ENCODE assay signal across 8 cellular contexts in the genomic region with DNA sequence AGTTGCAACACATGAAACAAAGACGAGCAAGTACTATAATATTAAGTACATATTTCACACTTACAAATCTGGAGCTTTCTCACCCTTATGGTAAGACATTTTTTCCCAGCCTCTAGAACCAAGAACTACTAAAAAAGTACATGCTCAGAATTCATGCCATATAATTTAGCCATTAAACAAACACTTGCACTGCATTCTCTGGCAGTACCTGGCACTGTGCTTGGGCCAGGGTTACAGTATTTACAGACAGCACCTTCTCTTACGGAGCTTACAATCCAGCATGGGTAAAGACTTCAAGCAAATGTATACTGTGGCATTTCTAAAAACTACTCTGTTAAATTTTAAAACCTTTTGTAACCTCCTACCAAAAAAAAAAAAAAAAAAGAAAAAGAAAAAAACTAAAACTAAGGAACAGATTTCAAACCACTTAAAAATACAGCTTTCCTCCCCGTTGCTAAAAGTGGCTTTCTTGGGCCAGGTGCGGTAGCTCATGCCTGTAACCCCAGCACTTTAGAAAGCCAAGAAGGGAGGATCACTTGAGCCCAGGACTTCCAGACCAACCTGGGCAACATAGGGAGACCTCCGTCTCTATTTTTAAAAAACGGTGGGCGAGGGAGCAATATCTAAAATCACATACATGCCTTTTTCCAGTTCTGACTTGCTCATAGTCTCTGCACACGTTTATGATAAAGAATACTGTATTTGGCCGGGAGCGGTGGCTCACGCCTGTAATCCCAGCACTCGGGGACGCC. TPM values are rescaled to one million over a fixed set of nuclear protein-coding genes. Genes with fewer than 3 reads are reported as not detected.
DNase-seq lines count a peak whose midpoint lies in the region; ATAC-seq and TF ChIP-seq lines count a peak whose summit lies in the region.

No MANE protein-coding gene starts in this region.

- no peak overlapping the region for H3K27ac ChIP-seq in HUES64 (ENCODE audit: low read depth, low read length)
- no peak overlapping the region for H3K27ac ChIP-seq in iPS-20b (ENCODE audit: low read length)
- peak overlapping the region; percentile 83 to 90 (median 88) for H3K27ac ChIP-seq in stomach

- in situ Hi-C loops in G401 (cut with HindIII; ENCODE audit: low sequenced_read_pairs) = no loop called here

- no peaks in the 10 kb centered on the region for H3K27me3 Mint-ChIP-seq in activated naive CD8-positive, alpha-beta T cell treated with anti-CD3 and anti-CD28 coated beads, Interleukin-2, amount 50 U/mL, for 24 hours

- H3K27ac Mint-ChIP-seq in activated naive CD8-positive, alpha-beta T cell treated with anti-CD3 and anti-CD28 coated beads, Interleukin-2, amount 50 U/mL, for 24 hours = peak overlapping the region; percentile 82

- H3K9me3 ChIP-seq in HUES64 (ENCODE audit: insufficient read depth, low read depth, low read length) = no peaks in the 10 kb centered on the region
- H3K9me3 ChIP-seq in iPS-20b (ENCODE audit: insufficient read depth, low read depth, low read length) = no peaks in the 10 kb centered on the region
- H3K9me3 ChIP-seq in stomach = no peaks in the 10 kb centered on the region

- no peak for ATAC-seq in activated naive CD8-positive, alpha-beta T cell treated with anti-CD3 and anti-CD28 coated beads, Interleukin-2, amount 50 U/mL, for 24 hours
- no peak for ATAC-seq in HG03520 (IDR thresholded peaks at IDR 0.05; ENCODE audit: unreplicated experiment)

- H3K27me3 ChIP-seq in HUES64 (ENCODE audit: insufficient read depth, low read length) = no peaks in the 10 kb centered on the region
- no peaks in the 10 kb centered on the region for H3K27me3 ChIP-seq in iPS-20b (ENCODE audit: insufficient read depth, low read length)
- no peaks in the 10 kb centered on the region for H3K27me3 ChIP-seq in stomach

- H3K4me1 ChIP-seq in HUES64 (ENCODE audit: insufficient read depth, low read length) = peaks cover 27% of the 10 kb centered on the region
- H3K4me1 ChIP-seq in iPS-20b (ENCODE audit: insufficient read depth, low read length) = peaks cover 30% of the 10 kb centered on the region
- H3K4me1 ChIP-seq in stomach = peaks cover 20 to 50% (median 40%) of the 10 kb centered on the region in 4 donors

- H3K9ac ChIP-seq in HUES64 (ENCODE audit: low read depth, low read length) (peak overlapping the region; percentile 83), iPS-20b (ENCODE audit: low read depth, low read length) (peak overlapping the region; percentile 86)

- peak overlapping the region; percentile 93 for H3K4me3 Mint-ChIP-seq in activated naive CD8-positive, alpha-beta T cell treated with anti-CD3 and anti-CD28 coated beads, Interleukin-2, amount 50 U/mL, for 24 hours

- 13% methylated on average over 13 of the region's 13 CpGs for WGBS in HUES64
- WGBS in stomach, 5 donors = 2 to 5% (median 4%) methylated on average over 13 of the region's 13 CpGs

- no peak for TF ChIP-seq CTCF in stomach (IDR thresholded peaks at IDR 0.05)

- no peak for TF ChIP-seq POLR2A in stomach (IDR thresholded peaks at IDR 0.05)

- no peaks in the 10 kb centered on the region for H3K9me3 Mint-ChIP-seq in activated naive CD8-positive, alpha-beta T cell treated with anti-CD3 and anti-CD28 coated beads, Interleukin-2, amount 50 U/mL, for 24 hours

- H3K4me3 ChIP-seq in HUES64 (ENCODE audit: low read length) = peak overlapping the region; percentile 98
- H3K4me3 ChIP-seq in iPS-20b (ENCODE audit: low read length) = peak overlapping the region; percentile 88
- H3K4me3 ChIP-seq in stomach = peak overlapping the region; percentile 87 to 93 (median 89)

- peaks cover 4% of the 10 kb centered on the region for H3K36me3 Mint-ChIP-seq in activated naive CD8-positive, alpha-beta T cell treated with anti-CD3 and anti-CD28 coated beads, Interleukin-2, amount 50 U/mL, for 24 hours (ENCODE audit: low read depth)

- DNase-seq in G401 (ENCODE audit: low spot score) = peak; percentile 62
- DNase-seq in activated naive CD8-positive, alpha-beta T cell treated with anti-CD3 and anti-CD28 coated beads, Interleukin-2, amount 50 U/mL, for 24 hours = no peak
- DNase-seq in stomach = peak; percentile 49
- DNase-seq in GF-D8 (lab: John Stamatoyannopoulos, UW) = no peak
- DNase-seq in OCI-M2 (lab: John Stamatoyannopoulos, UW; ENCODE audit: unreplicated experiment) = no peak

- peaks cover 55% of the 10 kb centered on the region for H3K4me1 Mint-ChIP-seq in activated naive CD8-positive, alpha-beta T cell treated with anti-CD3 and anti-CD28 coated beads, Interleukin-2, amount 50 U/mL, for 24 hours

- no peak for TF ChIP-seq EP300 in stomach (IDR thresholded peaks at IDR 0.05)

- H3K36me3 ChIP-seq in HUES64 (ENCODE audit: insufficient read depth, low read length) (no peaks in the 10 kb centered on the region), iPS-20b (ENCODE audit: insufficient read depth, low read depth, low read length) (no peaks in the 10 kb centered on the region), stomach (no peaks in the 10 kb centered on the region)

- intact Hi-C loops in stomach (cut with DNase I; ENCODE audit: low total_unique reads) = loop anchor here (5.0 kb wide), 1 partner anchor 63 kb away; no protein-coding TSS in a partner anchor

RNA-seq across cellular contexts. Expression of gene GNPTAB, which starts 0.9 kb away (rescaled TPM):
- total RNA-seq in G401 (2014; rRNA removed; shearing (Covaris generic)) = 10.4 and 13.6 TPM in 2 replicates
- polyA plus RNA-seq in HUES64 (2013, experiment 1 of 2) = 14.5 TPM
- 13.4 TPM for polyA plus RNA-seq in HUES64 (2013, experiment 2 of 2)
- 10 to 100 TPM; 15.8 to 63.2 (median 42.0) TPM for total RNA-seq in stomach
- polyA plus RNA-seq in stomach = 10 to 100 TPM in 2 of 3 donors, 1 to 10 TPM in 1; 8.9 to 12.6 (median 11.5) TPM

RNA-seq across cellular contexts. Expression of gene DRAM1, which starts 47.6 kb away (rescaled TPM):
- 5.5 and 7.9 TPM in 2 replicates for total RNA-seq in G401 (2014; rRNA removed; shearing (Covaris generic))
- polyA plus RNA-seq in HUES64 (2013, experiment 1 of 2) = 4.3 TPM
- 4.6 TPM for polyA plus RNA-seq in HUES64 (2013, experiment 2 of 2)
- total RNA-seq in stomach = 10 to 100 TPM in 3 of 5 donors, 1 to 10 TPM in 1, under 1 TPM in 1; 0.89 to 71.8 (median 16.5) TPM
- 10 to 100 TPM in 2 of 3 donors, 1 to 10 TPM in 1; 8.2 to 16.3 (median 10.8) TPM for polyA plus RNA-seq in stomach

Comparison
In these comparisons a context has a peak if more than half of its experiments do, and no peak if none do; other contexts are left out.
1. DNase-seq: peak in G401 (single experiment) and stomach (single experiment); none in activated naive CD8-positive, alpha-beta T cell treated with anti-CD3 and anti-CD28 coated beads, Interleukin-2, amount 50 U/mL, for 24 hours (single experiment), GF-D8 (single experiment) and OCI-M2 (single experiment).
2. H3K27ac ChIP-seq: peak in stomach (5 of 5); none in HUES64 (single experiment) and iPS-20b (single experiment).
3. Peak in every context shown above with its lines, with median percentiles within 50 percentile points of each other: H3K4me3 ChIP-seq.